ENCODE assay signal across 9 cellular contexts in the genomic region with DNA sequence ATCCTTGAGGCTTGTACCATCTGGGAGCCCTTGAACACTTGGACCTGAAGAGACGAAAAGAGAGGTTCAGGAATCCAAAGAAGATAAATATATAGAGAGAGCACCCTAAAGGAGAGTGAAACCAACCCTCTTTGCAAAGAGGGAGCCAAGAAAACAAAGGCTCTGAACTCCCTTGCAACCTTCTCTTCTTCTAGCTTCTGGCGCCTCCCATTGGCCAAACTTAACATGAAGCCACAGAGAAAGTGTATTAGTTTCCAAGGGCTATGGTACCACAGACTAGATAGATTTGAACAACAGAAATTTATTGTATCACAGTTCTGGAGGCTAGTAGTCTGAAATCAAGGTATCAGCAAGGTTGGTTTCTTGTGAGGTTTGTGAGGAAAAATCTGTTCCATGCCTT.
DNase-seq lines count a peak whose midpoint lies in the region; ATAC-seq and TF ChIP-seq lines count a peak whose summit lies in the region.
"Had no signal": no experiment of that assay in that cellular context is flagged by ENCODE, and none has a peak within 500 bp of the region (broad histone marks: within the 10 kb centered on the region; RNA-seq: fewer than 3 reads in every experiment).

No MANE protein-coding gene starts in this region.

- ATAC-seq in SK-N-SH treated with all-trans-retinoic acid at 6 μM for 48 hours: peak; percentile 98
- ATAC-seq in GM18498 (IDR thresholded peaks at IDR 0.05; ENCODE audit: unreplicated experiment): no peak
- no peak for ATAC-seq in HG03175 (IDR thresholded peaks at IDR 0.05; ENCODE audit: unreplicated experiment)
- ATAC-seq in HG03045 (IDR thresholded peaks at IDR 0.05; ENCODE audit: unreplicated experiment): no peak

- peak; percentile 4 for DNase-seq in COLO829 (ENCODE audit: low spot score)
- peak; percentile 32 for DNase-seq in iris pigment epithelial cell (ENCODE audit: low read depth)
- no peak for DNase-seq in AG08396 (ENCODE audit: low spot score)
- DNase-seq: left cardiac atrium had no signal

- TF ChIP-seq EP300 in Ishikawa (IDR thresholded peaks at IDR 0.05; ENCODE audit: borderline replicate concordance): no peak

- peak; percentile 81 for TF ChIP-seq RAD21 in Ishikawa (IDR thresholded peaks at IDR 0.05; ENCODE audit: low read depth)

TF ChIP-seq in Ishikawa, 13 proteins besides CTCF, POLR2A, EP300 and RAD21:
- no peak for TF ChIP-seq ZBTB7A (IDR thresholded peaks at IDR 0.05; ENCODE audit: low read depth)
- no peak for TF ChIP-seq YY1 (IDR thresholded peaks at IDR 0.05; ENCODE audit: low read depth)
- no peak for TF ChIP-seq TAF1 (IDR thresholded peaks at IDR 0.05; ENCODE audit: low read depth)
- no peak for TF ChIP-seq REST (IDR thresholded peaks at IDR 0.05; ENCODE audit: low read depth)
- no peak for TF ChIP-seq FOXM1 (IDR thresholded peaks at IDR 0.05; ENCODE audit: borderline replicate concordance, low read depth)
- TF ChIP-seq CREB1 (IDR thresholded peaks at IDR 0.05; ENCODE audit: low read depth): no peak
- TF ChIP-seq NFIC (IDR thresholded peaks at IDR 0.05): no peak
- TF ChIP-seq, protein P1, sequence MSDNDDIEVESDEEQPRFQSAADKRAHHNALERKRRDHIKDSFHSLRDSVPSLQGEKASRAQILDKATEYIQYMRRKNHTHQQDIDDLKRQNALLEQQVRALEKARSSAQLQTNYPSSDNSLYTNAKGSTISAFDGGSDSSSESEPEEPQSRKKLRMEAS (IDR thresholded peaks at IDR 0.05): no peak
- TF ChIP-seq TCF12 (IDR thresholded peaks at IDR 0.05; ENCODE audit: low read depth): no peak

TF ChIP-seq in SK-N-SH treated with all-trans-retinoic acid at 6 μM for 48 hours, 23 proteins besides CTCF, POLR2A, EP300 and RAD21:
- TF ChIP-seq, protein P2, sequence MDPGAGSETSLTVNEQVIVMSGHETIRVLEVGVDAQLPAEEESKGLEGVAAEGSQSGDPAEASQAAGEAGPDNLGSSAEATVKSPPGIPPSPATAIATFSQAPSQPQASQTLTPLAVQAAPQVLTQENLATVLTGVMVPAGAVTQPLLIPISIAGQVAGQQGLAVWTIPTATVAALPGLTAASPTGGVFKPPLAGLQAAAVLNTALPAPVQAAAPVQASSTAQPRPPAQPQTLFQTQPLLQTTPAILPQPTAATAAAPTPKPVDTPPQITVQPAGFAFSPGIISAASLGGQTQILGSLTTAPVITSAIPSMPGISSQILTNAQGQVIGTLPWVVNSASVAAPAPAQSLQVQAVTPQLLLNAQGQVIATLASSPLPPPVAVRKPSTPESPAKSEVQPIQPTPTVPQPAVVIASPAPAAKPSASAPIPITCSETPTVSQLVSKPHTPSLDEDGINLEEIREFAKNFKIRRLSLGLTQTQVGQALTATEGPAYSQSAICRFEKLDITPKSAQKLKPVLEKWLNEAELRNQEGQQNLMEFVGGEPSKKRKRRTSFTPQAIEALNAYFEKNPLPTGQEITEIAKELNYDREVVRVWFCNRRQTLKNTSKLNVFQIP (CRISPR knock-in tag; IDR thresholded peaks at IDR 0.05; ENCODE audit: borderline replicate concordance, low read depth): no peak
- TF ChIP-seq ZNF565 (CRISPR knock-in tag; conservative IDR thresholded peaks at IDR 0.05; ENCODE audit: low read depth) (no peak), OSR1 (CRISPR knock-in tag; IDR thresholded peaks at IDR 0.05) (no peak), TOX (CRISPR knock-in tag; IDR thresholded peaks at IDR 0.05; ENCODE audit: borderline replicate concordance) (no peak), RARB (CRISPR knock-in tag; IDR thresholded peaks at IDR 0.05) (no peak), ZNF8 (CRISPR knock-in tag; IDR thresholded peaks at IDR 0.05) (no peak), ZC3H10 (CRISPR knock-in tag; IDR thresholded peaks at IDR 0.05) (no peak), BACH2 (CRISPR knock-in tag; IDR thresholded peaks at IDR 0.05; ENCODE audit: borderline replicate concordance) (no peak), CREB5 (CRISPR knock-in tag; IDR thresholded peaks at IDR 0.05; ENCODE audit: low read depth) (no peak), ZNF70 (CRISPR knock-in tag; IDR thresholded peaks at IDR 0.05) (no peak), ZFP30 (CRISPR knock-in tag; IDR thresholded peaks at IDR 0.05) (no peak), ESRRG (CRISPR knock-in tag; IDR thresholded peaks at IDR 0.05) (no peak), TSHZ2 (CRISPR knock-in tag; IDR thresholded peaks at IDR 0.05) (no peak), ISL1 (CRISPR knock-in tag; IDR thresholded peaks at IDR 0.05) (no peak), ARNTL (CRISPR knock-in tag; IDR thresholded peaks at IDR 0.05; ENCODE audit: borderline replicate concordance, low read depth) (no peak), GLIS3 (CRISPR knock-in tag; IDR thresholded peaks at IDR 0.05) (no peak)
- TF ChIP-seq, protein P3, sequence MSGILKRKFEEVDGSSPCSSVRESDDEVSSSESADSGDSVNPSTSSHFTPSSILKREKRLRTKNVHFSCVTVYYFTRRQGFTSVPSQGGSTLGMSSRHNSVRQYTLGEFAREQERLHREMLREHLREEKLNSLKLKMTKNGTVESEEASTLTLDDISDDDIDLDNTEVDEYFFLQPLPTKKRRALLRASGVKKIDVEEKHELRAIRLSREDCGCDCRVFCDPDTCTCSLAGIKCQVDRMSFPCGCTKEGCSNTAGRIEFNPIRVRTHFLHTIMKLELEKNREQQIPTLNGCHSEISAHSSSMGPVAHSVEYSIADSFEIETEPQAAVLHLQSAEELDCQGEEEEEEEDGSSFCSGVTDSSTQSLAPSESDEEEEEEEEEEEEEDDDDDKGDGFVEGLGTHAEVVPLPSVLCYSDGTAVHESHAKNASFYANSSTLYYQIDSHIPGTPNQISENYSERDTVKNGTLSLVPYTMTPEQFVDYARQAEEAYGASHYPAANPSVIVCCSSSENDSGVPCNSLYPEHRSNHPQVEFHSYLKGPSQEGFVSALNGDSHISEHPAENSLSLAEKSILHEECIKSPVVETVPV (CRISPR knock-in tag; IDR thresholded peaks at IDR 0.05): no peak
